In genomic region chr9:63031-63629, GRCh38 we compare ENCODE assay signal across 9 cellular contexts. TPM values are rescaled to one million over a fixed set of nuclear protein-coding genes. Genes with fewer than 3 reads are reported as not detected.
DNase-seq lines count a peak whose midpoint lies in the region; ATAC-seq and TF ChIP-seq lines count a peak whose summit lies in the region.
"Not testable (repeated sequence)": the region's sequence is repeated elsewhere in the genome, so short reads cannot be mapped to it uniquely, and the experiment has no call there.
"Had no signal": no experiment of that assay in that cellular context is flagged by ENCODE, and none has a peak within 500 bp of the region (broad histone marks: within the 10 kb centered on the region; RNA-seq: fewer than 3 reads in every experiment).

No MANE protein-coding gene starts in this region.

- TF ChIP-seq EP300 in gastroesophageal sphincter (IDR thresholded peaks at IDR 0.05) = not testable (repeated sequence)

- ATAC-seq in GM19372 (IDR thresholded peaks at IDR 0.05; ENCODE audit: low read depth, unreplicated experiment) = peak; percentile 84
- peak; percentile 72 for ATAC-seq in HG02885 (IDR thresholded peaks at IDR 0.05; ENCODE audit: poor library complexity, unreplicated experiment)
- ATAC-seq in gastroesophageal sphincter = peak; percentile 53

- TF ChIP-seq CTCF in gastroesophageal sphincter (IDR thresholded peaks at IDR 0.05); spleen (IDR thresholded peaks at IDR 0.05 in 8 of 11, conservative IDR thresholded peaks at IDR 0.05 in 3 of 11): not testable (repeated sequence)

- not testable (repeated sequence) for H3K27ac ChIP-seq in gastroesophageal sphincter
- peak overlapping the region in 3 of 8 donors; percentile 32 to 70 (median 38) for H3K27ac ChIP-seq in spleen

- not testable (repeated sequence) for H3K27me3 ChIP-seq in gastroesophageal sphincter; spleen (replicated peaks in 1 of 7)

- not testable (repeated sequence) for H3K4me1 ChIP-seq in gastroesophageal sphincter, spleen

- DNase-seq in CD1c-positive myeloid dendritic cell (ENCODE audit: extremely low spot score) = peak; percentile 33
- DNase-seq in NCI-H1092 (lab: John Stamatoyannopoulos, UW) = peak; percentile 30
- peak; percentile 33 for DNase-seq in UCSD-AML1 (lab: John Stamatoyannopoulos, UW; ENCODE audit: unreplicated experiment)
- DNase-seq in activated T-helper 1 cell treated with Interleukin-2 at 50 U/mL for 16 hours (ENCODE audit: low read depth) = peak; percentile 28
- peak; percentile 74 for DNase-seq in spleen

- 29% methylated on average over 1 to 4 of the region's 10 CpGs for WGBS in gastroesophageal sphincter (ENCODE audit: low coverage in 1 of 2), 2 donors
- WGBS in spleen, 5 donors = 0 to 4% (median 2%) methylated on average over 3 to 10 of the region's 10 CpGs

- H3K4me3 ChIP-seq in gastroesophageal sphincter = not testable (repeated sequence)
- peak overlapping the region in 1 of 8 donors; percentile 30 for H3K4me3 ChIP-seq in spleen

- intact Hi-C loops in spleen (cut with DNase I; ENCODE audit: low total_unique reads) = not testable (repeated sequence)

- TF ChIP-seq POLR2A in gastroesophageal sphincter (IDR thresholded peaks at IDR 0.05); spleen (IDR thresholded peaks at IDR 0.05): not testable (repeated sequence)

- not testable (repeated sequence) for H3K9me3 ChIP-seq in gastroesophageal sphincter, spleen

- not testable (repeated sequence) for H3K36me3 ChIP-seq in gastroesophageal sphincter, spleen

RNA-seq across cellular contexts. Expression of gene WASHC1, which starts 33.9 kb away (rescaled TPM):
- total RNA-seq in gastroesophageal sphincter = 10 to 100 TPM in 1 of 4 donors, 1 to 10 TPM in 3; 4.2 to 10.6 (median 6.0) TPM
- total RNA-seq in spleen = 10 to 100 TPM in 3 of 7 donors, 1 to 10 TPM in 4; 1.9 to 32.7 (median 9.3) TPM
- polyA plus RNA-seq in spleen = 10 to 100 TPM; 30.8 to 79.1 (median 47.7) TPM

RNA-seq across cellular contexts. Expression of gene FOXD4, which starts 55.1 kb away (rescaled TPM):
- total RNA-seq in gastroesophageal sphincter = under 1 TPM; 0.13 to 0.89 (median 0.56) TPM
- 1 to 10 TPM in 1 of 7 donors, under 1 TPM in 6; 0.27 to 1.7 (median 0.42) TPM for total RNA-seq in spleen
- polyA plus RNA-seq in spleen = under 1 TPM; 0.20 to 0.42 (median 0.37) TPM
- total RNA-seq: tibial nerve had no signal
